8 cellular contexts compared by ENCODE assay signal in genomic region chr12:53051058-53051880, GRCh38. TPM values are rescaled to one million over a fixed set of nuclear protein-coding genes. Genes with fewer than 3 reads are reported as not detected.
DNase-seq lines count a peak whose midpoint lies in the region; ATAC-seq, FAIRE-seq and TF ChIP-seq lines count a peak whose summit lies in the region.

No MANE protein-coding gene starts in this region.

- H3K36me3 ChIP-seq in endothelial cell of umbilical vein (ENCODE audit: control insufficient read depth in 2 of 2, extremely low read depth in 1 of 2, insufficient read depth in 2 of 2, low read length in 2 of 2) = peaks cover 0 to 8% of the 10 kb centered on the region in 2 experiments
- peaks cover 3 to 4% of the 10 kb centered on the region in 2 donors for H3K36me3 ChIP-seq in muscle layer of duodenum (ENCODE audit: control insufficient read depth in 1 of 2, insufficient read depth in 2 of 2, low read length in 2 of 2)

- H3K27ac ChIP-seq in endothelial cell of umbilical vein (ENCODE audit: insufficient read depth, low read depth, low read length) (peak overlapping the region; percentile 19), muscle layer of duodenum (ENCODE audit: low read length) (peak overlapping the region; percentile 95)

- H3K9me3 ChIP-seq in endothelial cell of umbilical vein (replicated peaks; ENCODE audit: control insufficient read depth, insufficient read depth, low read length) = no peaks in the 10 kb centered on the region
- H3K9me3 ChIP-seq in muscle layer of duodenum (ENCODE audit: control insufficient read depth in 1 of 2, low read length in 2 of 2) = no peaks in the 10 kb centered on the region

- DNase-seq in AG09319 (ENCODE audit: extremely low read depth, low read depth) = no peak
- peak; percentile 88 for DNase-seq in NB4 (ENCODE audit: low read depth)
- DNase-seq in endothelial cell of umbilical vein (ENCODE audit: low read depth, low spot score) = peak; percentile 80
- DNase-seq in NCI-H526 treated with DMSO at 0.1 percent for 48 hours (lab: John Stamatoyannopoulos, UW) = no peak
- DNase-seq in HuH-7 (ENCODE audit: low spot score) = no peak
- DNase-seq in activated naive CD4-positive, alpha-beta T cell treated with anti-CD3 and anti-CD28 coated beads for 36 hours = no peak

- H3K4me3 ChIP-seq in NB4 (ENCODE audit: low read depth, low read length) (no peak overlapping the region), endothelial cell of umbilical vein (replicated peaks in 1 of 3; ENCODE audit: insufficient read depth in 1 of 3, low read depth in 1 of 3, low read length in 3 of 3) (peak overlapping the region in 2 of 3 experiments; percentile 68 to 78), muscle layer of duodenum (ENCODE audit: low read depth in 1 of 2, low read length in 2 of 2) (peak overlapping the region; percentile 61 to 76)

- no peaks in the 10 kb centered on the region for H3K36me3 Mint-ChIP-seq in activated naive CD4-positive, alpha-beta T cell treated with anti-CD3 and anti-CD28 coated beads for 36 hours (ENCODE audit: low read depth)

- TF ChIP-seq POLR2A in NB4 (IDR thresholded peaks at IDR 0.05; ENCODE audit: extremely low read depth, insufficient read length) (no peak), endothelial cell of umbilical vein (IDR thresholded peaks at IDR 0.05; ENCODE audit: low read depth, low read length) (peak; percentile 42)

- no peak for ATAC-seq in HG03342 (IDR thresholded peaks at IDR 0.05; ENCODE audit: unreplicated experiment)

- intact Hi-C loops in endothelial cell of umbilical vein (cut with micrococcal nuclease) = loop anchor here (5.0 kb wide), 1 partner anchor 46 kb away; the partner anchor contains the start of gene IGFBP6
- intact Hi-C loops in activated naive CD4-positive, alpha-beta T cell treated with anti-CD3 and anti-CD28 coated beads for 36 hours (cut with micrococcal nuclease) = no loop called here

- no peaks in the 10 kb centered on the region for H4K20me1 ChIP-seq in endothelial cell of umbilical vein (replicated peaks; ENCODE audit: control insufficient read depth, extremely low read depth, insufficient read depth, low read length)

- CTCF ChIA-PET in endothelial cell of umbilical vein (lab: Charles Lee) = interaction anchor here (1.1 to 5.2 kb wide), 3 partner anchors 13 to 48 kb away, joined by 7 to 79 read pairs (median 15); no protein-coding TSS in a partner anchor
- CTCF ChIA-PET in activated naive CD4-positive, alpha-beta T cell treated with anti-CD3 and anti-CD28 coated beads for 36 hours (lab: Charles Lee) = interaction anchor here (0.9 to 1.6 kb wide), 3 partner anchors 15 to 48 kb away, joined by 3 to 7 read pairs (median 4); no protein-coding TSS in a partner anchor

- no peaks in the 10 kb centered on the region for H3K9me1 ChIP-seq in endothelial cell of umbilical vein (replicated peaks; ENCODE audit: control insufficient read depth, extremely low read depth, insufficient read depth, low read length)

- POLR2A ChIA-PET in endothelial cell of umbilical vein (lab: Charles Lee) = interaction anchor here (0.6 to 1.5 kb wide), 2 partner anchors 13 to 140 kb away, joined by 3 to 4 read pairs; no protein-coding TSS in a partner anchor

- peak; percentile 85 for FAIRE-seq in endothelial cell of umbilical vein (lab: Jason Lieb, UNC)

- H3K9ac ChIP-seq in endothelial cell of umbilical vein (replicated peaks; ENCODE audit: extremely low read depth, insufficient read depth, low read length) = peak overlapping the region; percentile 52

- H3K79me2 ChIP-seq in endothelial cell of umbilical vein (ENCODE audit: control insufficient read depth, insufficient read depth, low read length) = peaks cover 15% of the 10 kb centered on the region

- dilution Hi-C loops in endothelial cell of umbilical vein (cut with MboI; ENCODE audit: extremely low pct_ligation_motif_present, low sequenced_read_pairs) = no loop called here

- peak overlapping the region; percentile 85 for H3K4me2 ChIP-seq in endothelial cell of umbilical vein (ENCODE audit: insufficient read depth, low read length)

- peaks cover 26% of the 10 kb centered on the region for H3K4me1 Mint-ChIP-seq in activated naive CD4-positive, alpha-beta T cell treated with anti-CD3 and anti-CD28 coated beads for 36 hours (ENCODE audit: low read depth)

- H2AFZ ChIP-seq in endothelial cell of umbilical vein (ENCODE audit: low read depth, low read length) = no peak overlapping the region

- H3K27ac Mint-ChIP-seq in activated naive CD4-positive, alpha-beta T cell treated with anti-CD3 and anti-CD28 coated beads for 36 hours = no peak overlapping the region

- H3K9me3 Mint-ChIP-seq in activated naive CD4-positive, alpha-beta T cell treated with anti-CD3 and anti-CD28 coated beads for 36 hours = no peaks in the 10 kb centered on the region

- H3K27me3 ChIP-seq in endothelial cell of umbilical vein (ENCODE audit: control insufficient read depth in 2 of 2, insufficient read depth in 2 of 2, low read length in 2 of 2) (no peaks in the 10 kb centered on the region), muscle layer of duodenum (ENCODE audit: low read depth, low read length) (no peaks in the 10 kb centered on the region)

- peaks cover 65% of the 10 kb centered on the region for H3K4me1 ChIP-seq in endothelial cell of umbilical vein (ENCODE audit: control insufficient read depth, extremely low read depth, insufficient read depth, low read length)
- H3K4me1 ChIP-seq in muscle layer of duodenum (ENCODE audit: control insufficient read depth in 1 of 2, insufficient read depth in 2 of 2, low read length in 2 of 2) = peaks cover 38 to 70% of the 10 kb centered on the region in 2 donors

- H3K4me3 Mint-ChIP-seq in activated naive CD4-positive, alpha-beta T cell treated with anti-CD3 and anti-CD28 coated beads for 36 hours = no peak overlapping the region

- TF ChIP-seq CTCF in AG09319 (IDR thresholded peaks at IDR 0.05; ENCODE audit: low read depth, low read length) = peak; percentile 4
- TF ChIP-seq CTCF in NB4 (IDR thresholded peaks at IDR 0.05; ENCODE audit: low read depth, low read length) = peak; percentile 1
- peak in 1 of 2 donors; percentile 35 for TF ChIP-seq CTCF in endothelial cell of umbilical vein (IDR thresholded peaks at IDR 0.05; ENCODE audit: extremely low read depth in 1 of 2, insufficient read depth in 1 of 2, low read depth in 1 of 2, low read length in 2 of 2)

- H3K27me3 Mint-ChIP-seq in activated naive CD4-positive, alpha-beta T cell treated with anti-CD3 and anti-CD28 coated beads for 36 hours (ENCODE audit: low read depth) = no peaks in the 10 kb centered on the region

- no TSS peak for BruUV-seq in endothelial cell of umbilical vein (replicated peaks; lab: Mats Ljungman, UMichigan)

RNA-seq across cellular contexts. Expression of gene TNS2, which starts 1.4 kb away (rescaled TPM):
- total RNA-seq in endothelial cell of umbilical vein = 106 and 119 TPM in 2 replicates
- 84.5 and 119 TPM in 2 replicates for polyA plus RNA-seq in endothelial cell of umbilical vein
- 49.3 and 62.6 TPM in 2 replicates for polyA plus RNA-seq in endothelial cell of umbilical vein (2011; cell fraction: cytosol; rRNA removed)
- 356 and 431 TPM in 2 replicates for polyA plus RNA-seq in endothelial cell of umbilical vein (2011; cell fraction: nucleus; rRNA removed)
- 32.4 and 40.1 TPM in 2 replicates for polyA plus RNA-seq in endothelial cell of umbilical vein (2012)
- 104 and 105 TPM in 2 replicates for polyA minus RNA-seq in endothelial cell of umbilical vein
- polyA minus RNA-seq in endothelial cell of umbilical vein (2011; cell fraction: cytosol; rRNA and poly(A)+ RNA removed) = 8.6 TPM
- polyA minus RNA-seq in endothelial cell of umbilical vein (2011; cell fraction: nucleus; rRNA and poly(A)+ RNA removed) = 163 and 183 TPM in 2 replicates
- under 1 TPM; 0.37 to 0.67 TPM for total RNA-seq in activated naive CD4-positive, alpha-beta T cell treated with anti-CD3 and anti-CD28 coated beads for 36 hours

RNA-seq across cellular contexts. Expression of gene SPRYD3, which starts 27.9 kb away (rescaled TPM):
- total RNA-seq in endothelial cell of umbilical vein = 31.7 and 39.2 TPM in 2 replicates
- polyA plus RNA-seq in endothelial cell of umbilical vein = 38.6 and 39.6 TPM in 2 replicates
- polyA plus RNA-seq in endothelial cell of umbilical vein (2011; cell fraction: cytosol; rRNA removed) = 27.2 and 27.3 TPM in 2 replicates
- 30.9 and 32.1 TPM in 2 replicates for polyA plus RNA-seq in endothelial cell of umbilical vein (2011; cell fraction: nucleus; rRNA removed)
- polyA plus RNA-seq in endothelial cell of umbilical vein (2012) = 27.6 and 35.4 TPM in 2 replicates
- 41.8 and 45.3 TPM in 2 replicates for polyA minus RNA-seq in endothelial cell of umbilical vein
- 28.4 TPM for polyA minus RNA-seq in endothelial cell of umbilical vein (2011; cell fraction: cytosol; rRNA and poly(A)+ RNA removed)
- polyA minus RNA-seq in endothelial cell of umbilical vein (2011; cell fraction: nucleus; rRNA and poly(A)+ RNA removed) = 13.6 and 18.1 TPM in 2 replicates
- 10 to 100 TPM; 20.1 to 20.2 TPM for total RNA-seq in activated naive CD4-positive, alpha-beta T cell treated with anti-CD3 and anti-CD28 coated beads for 36 hours

RNA-seq across cellular contexts. Expression of gene EIF4B, which starts 45.0 kb away (rescaled TPM):
- 372 and 382 TPM in 2 replicates for total RNA-seq in endothelial cell of umbilical vein
- polyA plus RNA-seq in endothelial cell of umbilical vein = 169 and 233 TPM in 2 replicates
- polyA plus RNA-seq in endothelial cell of umbilical vein (2011; cell fraction: cytosol; rRNA removed) = 339 and 375 TPM in 2 replicates
- 236 and 267 TPM in 2 replicates for polyA plus RNA-seq in endothelial cell of umbilical vein (2011; cell fraction: nucleus; rRNA removed)
- 268 and 415 TPM in 2 replicates for polyA plus RNA-seq in endothelial cell of umbilical vein (2012)
- 718 and 745 TPM in 2 replicates for polyA minus RNA-seq in endothelial cell of umbilical vein
- polyA minus RNA-seq in endothelial cell of umbilical vein (2011; cell fraction: cytosol; rRNA and poly(A)+ RNA removed) = 585 TPM
- polyA minus RNA-seq in endothelial cell of umbilical vein (2011; cell fraction: nucleus; rRNA and poly(A)+ RNA removed) = 147 and 171 TPM in 2 replicates
- 100 to 1,000 TPM; 813 to 821 TPM for total RNA-seq in activated naive CD4-positive, alpha-beta T cell treated with anti-CD3 and anti-CD28 coated beads for 36 hours

RNA-seq across cellular contexts. Expression of gene IGFBP6, which starts 46.2 kb away (rescaled TPM):
- 11.6 and 14.1 TPM in 2 replicates for total RNA-seq in endothelial cell of umbilical vein
- 18.2 TPM in 2 replicates for polyA plus RNA-seq in endothelial cell of umbilical vein
- 13.8 and 17.0 TPM in 2 replicates for polyA plus RNA-seq in endothelial cell of umbilical vein (2011; cell fraction: cytosol; rRNA removed)
- polyA plus RNA-seq in endothelial cell of umbilical vein (2011; cell fraction: nucleus; rRNA removed) = 4.4 and 4.9 TPM in 2 replicates
- polyA plus RNA-seq in endothelial cell of umbilical vein (2012) = 8.8 and 16.2 TPM in 2 replicates
- polyA minus RNA-seq in endothelial cell of umbilical vein = 4.0 and 11.3 TPM in 2 replicates
- polyA minus RNA-seq in endothelial cell of umbilical vein (2011; cell fraction: cytosol; rRNA and poly(A)+ RNA removed) = 25.2 TPM
- polyA minus RNA-seq in endothelial cell of umbilical vein (2011; cell fraction: nucleus; rRNA and poly(A)+ RNA removed) = 1.4 and 1.6 TPM in 2 replicates
- 1 to 10 TPM; 3.7 to 6.4 TPM for total RNA-seq in activated naive CD4-positive, alpha-beta T cell treated with anti-CD3 and anti-CD28 coated beads for 36 hours

RNA-seq across cellular contexts. Expression of gene SOAT2, which starts 52.0 kb away (rescaled TPM):
- not detected in 2 replicates for total RNA-seq in endothelial cell of umbilical vein
- polyA plus RNA-seq in endothelial cell of umbilical vein = not detected in 2 replicates
- polyA plus RNA-seq in endothelial cell of umbilical vein (2011; cell fraction: cytosol; rRNA removed) = not detected in 2 replicates
- not detected in 2 replicates for polyA plus RNA-seq in endothelial cell of umbilical vein (2011; cell fraction: nucleus; rRNA removed)
- not detected in 2 replicates for polyA plus RNA-seq in endothelial cell of umbilical vein (2012)
- polyA minus RNA-seq in endothelial cell of umbilical vein = not detected in 2 replicates
- not detected for polyA minus RNA-seq in endothelial cell of umbilical vein (2011; cell fraction: cytosol; rRNA and poly(A)+ RNA removed)
- polyA minus RNA-seq in endothelial cell of umbilical vein (2011; cell fraction: nucleus; rRNA and poly(A)+ RNA removed) = not detected in 2 replicates
- total RNA-seq in activated naive CD4-positive, alpha-beta T cell treated with anti-CD3 and anti-CD28 coated beads for 36 hours = under 1 TPM; 0.74 to 0.81 TPM

Comparison
In these comparisons a context has a peak if more than half of its experiments do, and no peak if none do; other contexts are left out.
1. DNase-seq: peak in NB4 (single experiment) and endothelial cell of umbilical vein (single experiment); none in AG09319 (single experiment), NCI-H526 treated with DMSO at 0.1 percent for 48 hours (single experiment), HuH-7 (single experiment) and activated naive CD4-positive, alpha-beta T cell treated with anti-CD3 and anti-CD28 coated beads for 36 hours (single experiment).
2. RNA of gene TNS2, which starts 1.4 kb away (total RNA-seq): 106 to 119 TPM in endothelial cell of umbilical vein; 0.37 to 0.67 TPM in activated naive CD4-positive, alpha-beta T cell treated with anti-CD3 and anti-CD28 coated beads for 36 hours; every median in the first group is over 10 times any median in the second.